12 cellular contexts compared by ENCODE assay signal in the genomic region with DNA sequence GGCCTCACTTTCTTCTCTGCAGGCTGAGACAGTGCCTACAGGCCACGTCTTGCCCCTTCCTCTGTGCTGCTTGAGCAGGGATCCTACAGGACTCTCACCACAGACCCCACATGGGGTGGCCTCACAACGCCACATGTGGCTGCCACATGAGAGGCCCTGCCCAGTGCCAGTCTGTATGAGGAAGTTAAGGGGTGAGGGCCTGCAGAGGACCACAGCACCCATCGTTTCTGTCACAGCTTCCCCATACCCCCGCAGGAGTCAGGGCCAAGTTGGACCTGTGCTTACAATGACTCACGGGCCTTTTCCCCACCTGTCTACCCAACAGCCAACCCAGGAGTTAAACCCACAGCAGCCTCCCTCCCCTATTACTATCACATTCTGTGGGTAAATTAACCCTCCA. TPM values are rescaled to one million over a fixed set of nuclear protein-coding genes. Genes with fewer than 3 reads are reported as not detected.
DNase-seq lines count a peak whose midpoint lies in the region; ATAC-seq and TF ChIP-seq lines count a peak whose summit lies in the region.
"Had no signal": no experiment of that assay in that cellular context is flagged by ENCODE, and none has a peak within 500 bp of the region (broad histone marks: within the 10 kb centered on the region; RNA-seq: fewer than 3 reads in every experiment).

No MANE protein-coding gene starts in this region.

- no peaks in the 10 kb centered on the region for H3K9me3 Mint-ChIP-seq in CD4-positive, CD25-positive, alpha-beta regulatory T cell
- H3K9me3 Mint-ChIP-seq in IgD-negative memory B cell: no peaks in the 10 kb centered on the region
- no peaks in the 10 kb centered on the region for H3K9me3 Mint-ChIP-seq in activated T-cell treated with anti-CD3 and anti-CD28 coated beads, Interleukin-2, amount 50 U/mL, for 72 hours
- H3K9me3 Mint-ChIP-seq: CD14-positive monocyte had no signal

- TF ChIP-seq POLR2A in upper lobe of left lung (IDR thresholded peaks at IDR 0.05): no peak

- in situ Hi-C loops in ACHN (cut with HindIII; ENCODE audit: low pct_ligation_motif_present, low pct_unique_long_range_greater_than_20kb, low sequenced_read_pairs): no loop called here

- no peak overlapping the region for H3K27ac ChIP-seq in CD4-positive, CD25-positive, alpha-beta regulatory T cell (ENCODE audit: insufficient read depth, low read length, poor library complexity, severe bottlenecking)
- H3K27ac ChIP-seq in upper lobe of left lung: no peak overlapping the region

- TF ChIP-seq EP300 in upper lobe of left lung (IDR thresholded peaks at IDR 0.05): no peak

- H3K27ac Mint-ChIP-seq in CD4-positive, CD25-positive, alpha-beta regulatory T cell: peak overlapping the region; percentile 65 to 91 (median 69)
- peak overlapping the region; percentile 26 to 90 (median 78) for H3K27ac Mint-ChIP-seq in IgD-negative memory B cell
- peak overlapping the region; percentile 95 for H3K27ac Mint-ChIP-seq in activated T-cell treated with anti-CD3 and anti-CD28 coated beads, Interleukin-2, amount 50 U/mL, for 72 hours

- no peak for TF ChIP-seq CTCF in upper lobe of left lung (IDR thresholded peaks at IDR 0.05)

- no peaks in the 10 kb centered on the region for H3K9me3 ChIP-seq in CD4-positive, CD25-positive, alpha-beta regulatory T cell (ENCODE audit: control insufficient read depth in 2 of 2, low read length in 2 of 2)
- H3K9me3 ChIP-seq in upper lobe of left lung: no peaks in the 10 kb centered on the region

- WGBS in upper lobe of left lung, 2 donors: 54 to 79% methylated on average over 3 to 5 of the region's 5 CpGs

- ATAC-seq in CD4-positive, CD25-positive, alpha-beta regulatory T cell (ENCODE audit: low read depth in 2 of 2): peak in 1 of 2 donors; percentile 22
- ATAC-seq in activated T-cell treated with anti-CD3 and anti-CD28 coated beads, Interleukin-2, amount 50 U/mL, for 72 hours (replicated peaks in 1 of 2): peak; percentile 74 to 81
- no peak for ATAC-seq in upper lobe of left lung (ENCODE audit: low FRiP score in 2 of 2)
- no peak for ATAC-seq in left lobe of liver

- H3K36me3 ChIP-seq in CD4-positive, CD25-positive, alpha-beta regulatory T cell (ENCODE audit: control insufficient read depth, insufficient read depth, low read length): peaks cover 31% of the 10 kb centered on the region
- H3K36me3 ChIP-seq in upper lobe of left lung: peaks cover 16 to 53% (median 45%) of the 10 kb centered on the region in 4 donors

- no peaks in the 10 kb centered on the region for H3K27me3 ChIP-seq in CD4-positive, CD25-positive, alpha-beta regulatory T cell (ENCODE audit: control insufficient read depth, insufficient read depth, low read length)
- H3K27me3 ChIP-seq in upper lobe of left lung: no peaks in the 10 kb centered on the region

- DNase-seq in CD4-positive, CD25-positive, alpha-beta regulatory T cell: peak in 1 of 3 donors; percentile 48
- DNase-seq in activated T-cell treated with anti-CD3 and anti-CD28 coated beads, Interleukin-2, amount 50 U/mL, for 72 hours: peak; percentile 41 to 61
- peak; percentile 17 for DNase-seq in myocyte (ENCODE audit: low read depth)
- DNase-seq in upper lobe of left lung: no peak
- DNase-seq in ACHN: no peak
- DNase-seq in left lobe of liver (ENCODE audit: low spot score): no peak
- DNase-seq in activated effector memory CD4-positive, alpha-beta T cell treated with Interleukin-2 at 50 U/mL for 16 hours: no peak
- DNase-seq: dermis blood vessel endothelial cell, NCI-H69 had no signal

- peaks cover 57% of the 10 kb centered on the region for H3K4me1 ChIP-seq in CD4-positive, CD25-positive, alpha-beta regulatory T cell (ENCODE audit: control insufficient read depth, insufficient read depth, low read length, poor library complexity, severe bottlenecking)
- H3K4me1 ChIP-seq in upper lobe of left lung: peaks cover 9 to 27% (median 22%) of the 10 kb centered on the region in 4 donors

- peaks cover 5 to 77% (median 45%) of the 10 kb centered on the region in 4 donors for H3K4me1 Mint-ChIP-seq in CD4-positive, CD25-positive, alpha-beta regulatory T cell
- peaks cover 47 to 64% (median 50%) of the 10 kb centered on the region in 3 donors for H3K4me1 Mint-ChIP-seq in IgD-negative memory B cell
- peaks cover 91% of the 10 kb centered on the region for H3K4me1 Mint-ChIP-seq in activated T-cell treated with anti-CD3 and anti-CD28 coated beads, Interleukin-2, amount 50 U/mL, for 72 hours (ENCODE audit: low read depth)

- no peak overlapping the region for H3K4me3 ChIP-seq in CD4-positive, CD25-positive, alpha-beta regulatory T cell (ENCODE audit: low read depth, low read length)
- no peak overlapping the region for H3K4me3 ChIP-seq in upper lobe of left lung

- H3K27me3 Mint-ChIP-seq in CD4-positive, CD25-positive, alpha-beta regulatory T cell: peaks cover 4% of the 10 kb centered on the region
- H3K27me3 Mint-ChIP-seq in IgD-negative memory B cell: no peaks in the 10 kb centered on the region
- H3K27me3 Mint-ChIP-seq in activated T-cell treated with anti-CD3 and anti-CD28 coated beads, Interleukin-2, amount 50 U/mL, for 72 hours (ENCODE audit: low read depth): no peaks in the 10 kb centered on the region

- peaks cover 37% of the 10 kb centered on the region for H3K36me3 Mint-ChIP-seq in CD4-positive, CD25-positive, alpha-beta regulatory T cell
- peaks cover 17% of the 10 kb centered on the region for H3K36me3 Mint-ChIP-seq in IgD-negative memory B cell
- H3K36me3 Mint-ChIP-seq in activated T-cell treated with anti-CD3 and anti-CD28 coated beads, Interleukin-2, amount 50 U/mL, for 72 hours (ENCODE audit: insufficient read depth in 2 of 2): peaks cover 9 to 28% of the 10 kb centered on the region in 2 donors

- H3K4me3 Mint-ChIP-seq in CD4-positive, CD25-positive, alpha-beta regulatory T cell: peak overlapping the region in 3 of 4 donors; percentile 22 to 88 (median 80)
- H3K4me3 Mint-ChIP-seq in IgD-negative memory B cell: peak overlapping the region; percentile 21 to 86 (median 47)
- peak overlapping the region; percentile 61 to 76 for H3K4me3 Mint-ChIP-seq in activated T-cell treated with anti-CD3 and anti-CD28 coated beads, Interleukin-2, amount 50 U/mL, for 72 hours
- H3K4me3 Mint-ChIP-seq: CD14-positive monocyte had no signal

RNA-seq across cellular contexts. Expression of a gene that starts 2.9 kb away (rescaled TPM):
- total RNA-seq in CD4-positive, CD25-positive, alpha-beta regulatory T cell: 38.0 TPM
- 1 to 10 TPM in 2 of 4 donors, under 1 TPM in 2; 0.69 to 1.8 (median 1.0) TPM for polyA plus RNA-seq in CD4-positive, CD25-positive, alpha-beta regulatory T cell
- 0.36 TPM for polyA plus RNA-seq in IgD-negative memory B cell
- total RNA-seq in activated T-cell treated with anti-CD3 and anti-CD28 coated beads, Interleukin-2, amount 50 U/mL, for 72 hours: 10 to 100 TPM; 57.0 to 58.0 TPM
- total RNA-seq in myocyte (1.1 and 1.8 TPM in 2 replicates), upper lobe of left lung (10 to 100 TPM in 3 of 6 donors, 1 to 10 TPM in 3; 5.6 to 73.3 (median 17.8) TPM), left lobe of liver (32.2 TPM)
- polyA plus RNA-seq in myocyte (2012): 4.4 TPM
- polyA plus RNA-seq: CD14-positive monocyte had no signal

RNA-seq across cellular contexts. Expression of a gene that starts 6.1 kb away (rescaled TPM):
- 104 TPM for total RNA-seq in CD4-positive, CD25-positive, alpha-beta regulatory T cell
- polyA plus RNA-seq in CD4-positive, CD25-positive, alpha-beta regulatory T cell: 100 to 1,000 TPM in 3 of 4 donors, 10 to 100 TPM in 1; 99.5 to 176 (median 127) TPM
- polyA plus RNA-seq in IgD-negative memory B cell: 182 TPM
- total RNA-seq in activated T-cell treated with anti-CD3 and anti-CD28 coated beads, Interleukin-2, amount 50 U/mL, for 72 hours: 100 to 1,000 TPM; 104 to 114 TPM
- total RNA-seq in myocyte (34.7 and 37.7 TPM in 2 replicates), upper lobe of left lung (10 to 100 TPM; 69.9 to 99.6 (median 82.7) TPM), left lobe of liver (159 TPM)
- polyA plus RNA-seq in myocyte (2012): 101 TPM

RNA-seq across cellular contexts. Expression of a gene that starts 6.2 kb away (rescaled TPM):
- not detected for total RNA-seq in CD4-positive, CD25-positive, alpha-beta regulatory T cell
- under 1 TPM in 1 of 4 donors, not detected in 3; 0.38 TPM for polyA plus RNA-seq in CD4-positive, CD25-positive, alpha-beta regulatory T cell
- polyA plus RNA-seq in IgD-negative memory B cell: not detected
- total RNA-seq in activated T-cell treated with anti-CD3 and anti-CD28 coated beads, Interleukin-2, amount 50 U/mL, for 72 hours: not detected
- total RNA-seq in myocyte (not detected in 2 replicates), upper lobe of left lung (not detected), left lobe of liver (not detected)
- polyA plus RNA-seq in myocyte (2012): not detected
- total RNA-seq: dermis blood vessel endothelial cell, subcutaneous adipose tissue had no signal
- polyA plus RNA-seq: CD14-positive monocyte had no signal

RNA-seq across cellular contexts. Expression of a gene that starts 41.5 kb away (rescaled TPM):
- total RNA-seq in CD4-positive, CD25-positive, alpha-beta regulatory T cell: 1.5 TPM
- polyA plus RNA-seq in CD4-positive, CD25-positive, alpha-beta regulatory T cell: 1 to 10 TPM; 1.1 to 2.8 (median 2.1) TPM
- 0.19 TPM for polyA plus RNA-seq in IgD-negative memory B cell
- 1 to 10 TPM; 2.1 to 4.6 TPM for total RNA-seq in activated T-cell treated with anti-CD3 and anti-CD28 coated beads, Interleukin-2, amount 50 U/mL, for 72 hours
- not detected in 2 replicates for total RNA-seq in myocyte
- polyA plus RNA-seq in myocyte (2012): not detected
- total RNA-seq in upper lobe of left lung: under 1 TPM in 4 of 6 donors, not detected in 2; 0.14 to 0.61 (median 0.51) TPM
- not detected for total RNA-seq in left lobe of liver
- total RNA-seq: dermis blood vessel endothelial cell had no signal
- polyA plus RNA-seq: CD14-positive monocyte had no signal

RNA-seq across cellular contexts. Expression of a gene that starts 53.3 kb away (rescaled TPM):
- total RNA-seq in CD4-positive, CD25-positive, alpha-beta regulatory T cell: not detected
- polyA plus RNA-seq in CD4-positive, CD25-positive, alpha-beta regulatory T cell: not detected
- 0.84 TPM for polyA plus RNA-seq in IgD-negative memory B cell
- under 1 TPM; 0.36 to 0.81 TPM for total RNA-seq in activated T-cell treated with anti-CD3 and anti-CD28 coated beads, Interleukin-2, amount 50 U/mL, for 72 hours
- total RNA-seq in myocyte: not detected in 2 replicates
- not detected for polyA plus RNA-seq in myocyte (2012)
- not detected for total RNA-seq in upper lobe of left lung
- not detected for total RNA-seq in left lobe of liver
- total RNA-seq: dermis blood vessel endothelial cell, subcutaneous adipose tissue had no signal
- polyA plus RNA-seq: CD14-positive monocyte had no signal

Comparison
In these comparisons a context has a peak if more than half of its experiments do, and no peak if none do; other contexts are left out.
1. ATAC-seq: peak in activated T-cell treated with anti-CD3 and anti-CD28 coated beads, Interleukin-2, amount 50 U/mL, for 72 hours (2 of 2); none in upper lobe of left lung (0 of 2) and left lobe of liver (single experiment).
2. DNase-seq: peak in activated T-cell treated with anti-CD3 and anti-CD28 coated beads, Interleukin-2, amount 50 U/mL, for 72 hours (2 of 2) and myocyte (single experiment); none in upper lobe of left lung (0 of 2), ACHN (single experiment), left lobe of liver (single experiment) and activated effector memory CD4-positive, alpha-beta T cell treated with Interleukin-2 at 50 U/mL for 16 hours (single experiment).
3. Peak in every context shown above with its lines, with median percentiles within 50 percentile points of each other: H3K27ac Mint-ChIP-seq and H3K4me3 Mint-ChIP-seq.